29 cellular contexts compared by ENCODE assay signal in genomic region chr19:1309977-1310852, GRCh38. TPM values are rescaled to one million over a fixed set of nuclear protein-coding genes. Genes with fewer than 3 reads are reported as not detected.
DNase-seq lines count a peak whose midpoint lies in the region; ATAC-seq, FAIRE-seq and TF ChIP-seq lines count a peak whose summit lies in the region.
"Had no signal": no experiment of that assay in that cellular context is flagged by ENCODE, and none has a peak within 500 bp of the region (broad histone marks: within the 10 kb centered on the region; RNA-seq: fewer than 3 reads in every experiment).

No MANE protein-coding gene starts in this region.

- DNase-seq in A549 (ENCODE audit: low read depth in 1 of 2, low spot score in 1 of 2) (no peak), GM12891 (ENCODE audit: insufficient read length, low spot score) (no peak), RWPE2 (ENCODE audit: low spot score) (peak; percentile 55), neural progenitor cell (ENCODE audit: low spot score) (no peak), DMS79 (lab: John Stamatoyannopoulos, UW) (no peak), NCI-H510A treated with DMSO at 0.1 percent for 48 hours (lab: John Stamatoyannopoulos, UW) (no peak), NCI-H1105 (lab: John Stamatoyannopoulos, UW) (no peak)
- DNase-seq: AML-193; CD8-positive, alpha-beta T cell; DMS153; GM23248; H9; HFFc6; NCI-H1048; NCI-H1417 treated with DMSO at 0.1 percent for 48 hours; NCI-H1694 treated with DMSO at 0.1 percent for 48 hours; NCI-H2081 treated with DMSO at 0.1 percent for 48 hours; NCI-H524 treated with DMSO at 0.1 percent for 48 hours; NCI-H774; T-cell had no signal

- no peak overlapping the region for H2AFZ ChIP-seq in neural progenitor cell (replicated peaks)
- H2AFZ ChIP-seq: GM23248 had no signal

- no peaks in the 10 kb centered on the region for H3K9me3 Mint-ChIP-seq in neural progenitor cell
- H3K9me3 Mint-ChIP-seq: CD8-positive, alpha-beta T cell; H9; HFFc6; T-cell had no signal

- no peak overlapping the region for H3K4me2 ChIP-seq in A549
- H3K4me2 ChIP-seq in neural progenitor cell: peak overlapping the region; percentile 62

- ATAC-seq in A549: no peak
- ATAC-seq in RWPE2 (ENCODE audit: low read depth): no peak
- ATAC-seq in GM21576 (IDR thresholded peaks at IDR 0.05; ENCODE audit: unreplicated experiment): no peak
- ATAC-seq: CD8-positive, alpha-beta T cell; Right ventricle myocardium inferior; T-cell had no signal

- H3K79me2 ChIP-seq in neural progenitor cell (ENCODE audit: low read depth): no peaks in the 10 kb centered on the region

- H3K36me3 ChIP-seq in RWPE2 (ENCODE audit: low read depth) (no peaks in the 10 kb centered on the region), neural progenitor cell (no peaks in the 10 kb centered on the region)
- H3K36me3 ChIP-seq: SJCRH30 had no signal

- POLR2A ChIA-PET in A549 (lab: Yijun Ruan, JAX): no interaction called here

- H3K27ac Mint-ChIP-seq in neural progenitor cell: no peak overlapping the region
- H3K27ac Mint-ChIP-seq: CD8-positive, alpha-beta T cell; H9; HFFc6; T-cell had no signal

- H3K4me1 Mint-ChIP-seq in neural progenitor cell: peaks cover 14% of the 10 kb centered on the region
- H3K4me1 Mint-ChIP-seq: T-cell had no signal

- TF ChIP-seq POLR2A in A549 (IDR thresholded peaks at IDR 0.05; ENCODE audit: low read length) (no peak), GM12891 (IDR thresholded peaks at IDR 0.05; ENCODE audit: low read depth, low read length) (no peak)

- H4K20me1 ChIP-seq in neural progenitor cell (ENCODE audit: low read depth): no peaks in the 10 kb centered on the region

- H3K9ac ChIP-seq in neural progenitor cell: no peak overlapping the region
- H3K9ac ChIP-seq: GM23248 had no signal

- H3K4me1 ChIP-seq in A549 (peaks cover 25% of the 10 kb centered on the region), RWPE2 (ENCODE audit: insufficient read depth, poor library complexity, severe bottlenecking) (peaks cover 12% of the 10 kb centered on the region), neural progenitor cell (peaks cover 25% of the 10 kb centered on the region)

- H3K36me3 Mint-ChIP-seq in neural progenitor cell: no peaks in the 10 kb centered on the region
- H3K36me3 Mint-ChIP-seq: CD8-positive, alpha-beta T cell; T-cell had no signal

- H3K9me3 ChIP-seq in A549 (no peaks in the 10 kb centered on the region), RWPE2 (ENCODE audit: severe bottlenecking) (no peaks in the 10 kb centered on the region), neural progenitor cell (ENCODE audit: low read depth) (no peaks in the 10 kb centered on the region)
- H3K9me3 ChIP-seq: SJCRH30 had no signal

- no peak overlapping the region for H3K4me3 ChIP-seq in A549
- H3K4me3 ChIP-seq in RWPE2 (ENCODE audit: severe bottlenecking): no peak overlapping the region
- H3K4me3 ChIP-seq in neural progenitor cell: no peak overlapping the region
- H3K4me3 ChIP-seq: GM23248 had no signal

- WGBS in A549 (ENCODE audit: missing lambda C conversion rate): 58% methylated on average over 18 of the region's 28 CpGs

- TF ChIP-seq CTCF in A549 (IDR thresholded peaks at IDR 0.05) (no peak), RWPE2 (IDR thresholded peaks at IDR 0.05; ENCODE audit: poor library complexity, severe bottlenecking) (no peak), neural progenitor cell (IDR thresholded peaks at IDR 0.05) (no peak)

- FAIRE-seq in A549 (lab: Jason Lieb, UNC) (no peak), GM12891 (lab: Jason Lieb, UNC) (peak; percentile 26)
- FAIRE-seq: A204.1, GM18507, HTR-8/SVneo, RCC 7860 had no signal

- H3K27me3 ChIP-seq in RWPE2 (ENCODE audit: insufficient read depth, poor library complexity, severe bottlenecking) (no peaks in the 10 kb centered on the region), neural progenitor cell (peaks cover 5% of the 10 kb centered on the region)

- no peak for TF ChIP-seq EP300 in A549 (IDR thresholded peaks at IDR 0.05)

- H3K4me3 Mint-ChIP-seq in neural progenitor cell: no peak overlapping the region
- H3K4me3 Mint-ChIP-seq: CD8-positive, alpha-beta T cell; H9; HFFc6; T-cell had no signal

- CTCF ChIA-PET in A549 (lab: Yijun Ruan, JAX): interaction anchor here (1.9 kb wide), 1 partner anchor 30 kb away, joined by 5 read pairs; no protein-coding TSS in a partner anchor

- peaks cover 14% of the 10 kb centered on the region for H3K27me3 Mint-ChIP-seq in neural progenitor cell (ENCODE audit: insufficient read depth, low read depth)

- H3F3A ChIP-seq in neural progenitor cell (ENCODE audit: low read depth): peaks cover 30% of the 10 kb centered on the region

- no peak for TF ChIP-seq RAD21 in A549 (conservative IDR thresholded peaks at IDR 0.05 in 1 of 2, IDR thresholded peaks at IDR 0.05 in 1 of 2)

- H3K27ac ChIP-seq in A549 (no peak overlapping the region), RWPE2 (ENCODE audit: poor library complexity, severe bottlenecking) (no peak overlapping the region), neural progenitor cell (no peak overlapping the region)
- H3K27ac ChIP-seq: C4-2B, GM23248, SJCRH30 had no signal

TF ChIP-seq in A549, 52 proteins besides CTCF, POLR2A, EP300 and RAD21:
- TF ChIP-seq HDAC2 (IDR thresholded peaks at IDR 0.05) (peak; percentile 72; the same call in 1 of the 2 replicates), KDM1A (IDR thresholded peaks at IDR 0.05; ENCODE audit: low read depth) (peak; percentile 82; the same call in 1 of the 2 replicates), CHD4 (IDR thresholded peaks at IDR 0.05; ENCODE audit: borderline replicate concordance) (peak; percentile 52; the same call in 1 of the 2 replicates), GATA3 (IDR thresholded peaks at IDR 0.05; ENCODE audit: borderline replicate concordance) (no peak)
TF ChIP-seq in A549: peak in this region for 3.

TF ChIP-seq in GM12891, 5 proteins besides CTCF, POLR2A, EP300 and RAD21:
- no peak for TF ChIP-seq SPI1 (IDR thresholded peaks at IDR 0.05; ENCODE audit: low read depth, low read length)

RNA-seq across cellular contexts. Expression of gene EFNA2, which starts 24.5 kb away (rescaled TPM):
- polyA plus RNA-seq in A549 (2011; rRNA removed) (0.16 and 0.24 TPM in 2 replicates), A549 (2017; fragmentation: RNase III; extraction: RNeasy Plus Mini Kit Qiagen cat#74134 plus additional on column Dnase treatment) (0.84 to 1.3 TPM (median 1.2 TPM) in 3 replicates)
- 0.62 and 0.97 TPM in 2 replicates for polyA plus RNA-seq in A549 (2012; cell fraction: cytosol; rRNA removed)
- polyA plus RNA-seq in A549 (2012; cell fraction: nucleus; rRNA removed): 1.3 and 1.5 TPM in 2 replicates
- polyA minus RNA-seq in A549 (2011; rRNA and poly(A)+ RNA removed): 0.29 TPM in 1 of 2 replicates, not detected in the other
- not detected for polyA plus RNA-seq in GM12891 (2012; ENCODE audit: low read depth, missing spikeins)
- total RNA-seq in neural progenitor cell (ENCODE audit: low replicate concordance): 13.2 and 34.7 TPM in 2 replicates
- total RNA-seq: CD8-positive, alpha-beta T cell; GM23248; HFFc6; Right ventricle myocardium inferior; T-helper 2 cell treated with Interferon-gamma antibody and Interleukin-4, amounts not matched to agents 100 ng/mL and 5 ng/mL, for 36 hours had no signal
- polyA plus RNA-seq: GM23248 had no signal

RNA-seq across cellular contexts. Expression of gene FAM174C, which starts 34.9 kb away (rescaled TPM):
- polyA plus RNA-seq in A549 (2011; rRNA removed): 22.7 and 24.8 TPM in 2 replicates
- 96.5 and 113 TPM in 2 replicates for polyA plus RNA-seq in A549 (2012; cell fraction: cytosol; rRNA removed)
- polyA plus RNA-seq in A549 (2012; cell fraction: nucleus; rRNA removed): 61.6 and 78.1 TPM in 2 replicates
- 35.6 to 37.6 TPM (median 37.1 TPM) in 3 replicates for polyA plus RNA-seq in A549 (2017; fragmentation: RNase III; extraction: RNeasy Plus Mini Kit Qiagen cat#74134 plus additional on column Dnase treatment)
- 5.3 and 6.7 TPM in 2 replicates for polyA minus RNA-seq in A549 (2011; rRNA and poly(A)+ RNA removed)
- polyA plus RNA-seq in GM12891 (2012; ENCODE audit: low read depth, missing spikeins): 47.7 TPM
- 4.8 and 14.6 TPM in 2 replicates for total RNA-seq in neural progenitor cell (ENCODE audit: low replicate concordance)

RNA-seq across cellular contexts. Expression of gene CIRBP, which starts 41.1 kb away (rescaled TPM):
- polyA plus RNA-seq in A549 (2011; rRNA removed) (92.4 and 151 TPM in 2 replicates), A549 (2017; fragmentation: RNase III; extraction: RNeasy Plus Mini Kit Qiagen cat#74134 plus additional on column Dnase treatment) (178 to 201 TPM (median 189 TPM) in 3 replicates)
- 111 and 147 TPM in 2 replicates for polyA plus RNA-seq in A549 (2012; cell fraction: cytosol; rRNA removed)
- 246 and 410 TPM in 2 replicates for polyA plus RNA-seq in A549 (2012; cell fraction: nucleus; rRNA removed)
- 38.3 and 44.0 TPM in 2 replicates for polyA minus RNA-seq in A549 (2011; rRNA and poly(A)+ RNA removed)
- polyA plus RNA-seq in GM12891 (2012; ENCODE audit: low read depth, missing spikeins): 297 TPM
- 395 and 737 TPM in 2 replicates for total RNA-seq in neural progenitor cell (ENCODE audit: low replicate concordance)
